In genomic region chr6:139364302-139364981, GRCh38 we compare ENCODE assay signal across 7 cellular contexts. TPM values are rescaled to one million over a fixed set of nuclear protein-coding genes. Genes with fewer than 3 reads are reported as not detected.
DNase-seq lines count a peak whose midpoint lies in the region; ATAC-seq, FAIRE-seq and TF ChIP-seq lines count a peak whose summit lies in the region.

No MANE protein-coding gene starts in this region.

- H3K36me3 ChIP-seq in body of pancreas (replicated peaks in 1 of 2; ENCODE audit: insufficient read depth in 1 of 2, low read depth in 2 of 2): no peaks in the 10 kb centered on the region
- no peaks in the 10 kb centered on the region for H3K36me3 ChIP-seq in kidney (ENCODE audit: control insufficient read depth in 1 of 2, insufficient read depth in 2 of 2, low read length in 2 of 2)
- H3K36me3 ChIP-seq in upper lobe of left lung: no peaks in the 10 kb centered on the region

- TF ChIP-seq CTCF in body of pancreas (IDR thresholded peaks at IDR 0.05) (peak in 6 of 7 experiments; percentile 60 to 81 (median 80)), kidney (IDR thresholded peaks at IDR 0.05; ENCODE audit: borderline replicate concordance, extremely low read depth, insufficient read depth) (peak; percentile 72), upper lobe of left lung (IDR thresholded peaks at IDR 0.05) (peak; percentile 53 to 83 (median 76))

- TF ChIP-seq POLR2A in body of pancreas (IDR thresholded peaks at IDR 0.05): no peak
- TF ChIP-seq POLR2A in upper lobe of left lung (IDR thresholded peaks at IDR 0.05): no peak

- H3K27ac ChIP-seq in body of pancreas: no peak overlapping the region
- H3K27ac ChIP-seq in kidney (ENCODE audit: low read depth in 2 of 2, low read length in 2 of 2): no peak overlapping the region
- no peak overlapping the region for H3K27ac ChIP-seq in upper lobe of left lung

- ATAC-seq in HG02642 (IDR thresholded peaks at IDR 0.05; ENCODE audit: poor library complexity, unreplicated experiment): peak; percentile 55
- peak; percentile 67 for ATAC-seq in body of pancreas
- peak in 1 of 2 donors; percentile 78 for ATAC-seq in upper lobe of left lung (ENCODE audit: low FRiP score in 2 of 2)
- ATAC-seq in HG03196 (IDR thresholded peaks at IDR 0.05; ENCODE audit: unreplicated experiment): no peak

- H3K27me3 ChIP-seq in body of pancreas (no peaks in the 10 kb centered on the region), upper lobe of left lung (no peaks in the 10 kb centered on the region)

- 49 to 51% methylated on average over 4 of the region's 4 CpGs for WGBS in body of pancreas, 2 donors
- WGBS in upper lobe of left lung, 2 donors: 49 to 55% methylated on average over 4 of the region's 4 CpGs

- FAIRE-seq in G401.6 (lab: Jason Lieb, UNC) (peak; percentile 98), kidney (lab: Jason Lieb, UNC) (peak; percentile 95)

- TF ChIP-seq EP300 in upper lobe of left lung (IDR thresholded peaks at IDR 0.05): no peak

- no peak overlapping the region for H3K9ac ChIP-seq in kidney (ENCODE audit: low read length in 2 of 2)

- peak; percentile 59 for DNase-seq in NCI-H526 treated with DMSO at 0.1 percent for 48 hours (lab: John Stamatoyannopoulos, UW)
- no peak for DNase-seq in body of pancreas
- no peak for DNase-seq in kidney
- DNase-seq in upper lobe of left lung: no peak

- no peaks in the 10 kb centered on the region for H3K9me3 ChIP-seq in body of pancreas
- no peaks in the 10 kb centered on the region for H3K9me3 ChIP-seq in kidney (ENCODE audit: control insufficient read depth in 1 of 2, low read length in 2 of 2)
- no peaks in the 10 kb centered on the region for H3K9me3 ChIP-seq in upper lobe of left lung

- H3K4me1 ChIP-seq in body of pancreas: no peaks in the 10 kb centered on the region
- H3K4me1 ChIP-seq in kidney (ENCODE audit: control insufficient read depth in 1 of 2, insufficient read depth in 1 of 2, low read depth in 1 of 2, low read length in 2 of 2): peaks cover 0 to 7% of the 10 kb centered on the region in 2 donors
- peaks cover 12 to 18% (median 18%) of the 10 kb centered on the region in 4 donors for H3K4me1 ChIP-seq in upper lobe of left lung

- H3K4me3 ChIP-seq in body of pancreas (no peak overlapping the region), kidney (ENCODE audit: low read length in 2 of 2) (no peak overlapping the region), upper lobe of left lung (no peak overlapping the region)

- intact Hi-C loops in body of pancreas (cut with DNase I) (loop anchor here (5.0 kb wide), 1 partner anchor 547 kb away; no protein-coding TSS in a partner anchor), kidney (cut with DNase I) (loop anchor here (10.0 kb wide), 2 partner anchors 140 to 550 kb away; no protein-coding TSS in a partner anchor)

RNA-seq across cellular contexts. Expression of gene CITED2, which starts 10.0 kb away (rescaled TPM):
- total RNA-seq in body of pancreas: 10 to 100 TPM; 64.1 to 82.1 TPM
- 215 TPM for total RNA-seq in kidney
- polyA plus RNA-seq in kidney (ENCODE audit: insufficient read depth, low read depth, low replicate concordance): 72.1 TPM
- total RNA-seq in upper lobe of left lung: 100 to 1,000 TPM; 103 to 364 (median 228) TPM
